8 cellular contexts compared by ENCODE assay signal in genomic region chr15:59371458-59372351, GRCh38. TPM values are rescaled to one million over a fixed set of nuclear protein-coding genes. Genes with fewer than 3 reads are reported as not detected.
A peak's percentile ranks its signal among the peaks of the same experiment; 100 is the strongest.
DNase-seq lines count a peak whose midpoint lies in the region; ATAC-seq and TF ChIP-seq lines count a peak whose summit lies in the region.

No MANE protein-coding gene starts in this region.

- peaks cover 11 to 18% (median 14%) of the 10 kb centered on the region in 3 donors for H3K27me3 Mint-ChIP-seq in CD14-positive monocyte (ENCODE audit: low read depth in 3 of 3)

- H3K27me3 ChIP-seq in IMR-90 (ENCODE audit: control insufficient read depth, insufficient read depth, low read length), result no peaks in the 10 kb centered on the region

- no peak overlapping the region for H2BK120ac ChIP-seq in IMR-90 (ENCODE audit: low read depth, low read length)

- peak overlapping the region in 5 of 7 donors; percentile 72 to 90 (median 85) for H3K27ac Mint-ChIP-seq in CD14-positive monocyte

- peak overlapping the region; percentile 73 for H3K14ac ChIP-seq in IMR-90 (replicated peaks; ENCODE audit: low read depth, low read length)

- H3K4me3 Mint-ChIP-seq in CD14-positive monocyte, result peak overlapping the region; percentile 97 to 99

- no peaks in the 10 kb centered on the region for H3K9me3 ChIP-seq in IMR-90 (ENCODE audit: control insufficient read depth, insufficient read depth, low read length)

- ATAC-seq in GM19324 (IDR thresholded peaks at IDR 0.05; ENCODE audit: low FRiP score, unreplicated experiment) (peak; percentile 49), IMR-90 (ENCODE audit: low read depth) (peak; percentile 36), left cardiac atrium (peak; percentile 64 to 71)

- dilution Hi-C loops in IMR-90 (cut with HindIII; ENCODE audit: low sequenced_read_pairs, unreplicated experiment), result no loop called here

- H3K36me3 ChIP-seq in IMR-90 (ENCODE audit: control insufficient read depth, insufficient read depth, low read length), result no peaks in the 10 kb centered on the region

- peak overlapping the region; percentile 62 for H3K56ac ChIP-seq in IMR-90 (ENCODE audit: extremely low read depth, insufficient read depth, low read length)

- peaks cover 4 to 9% of the 10 kb centered on the region in 2 donors for H3K36me3 Mint-ChIP-seq in CD14-positive monocyte

- no peak overlapping the region for H2BK20ac ChIP-seq in IMR-90 (ENCODE audit: low read depth, low read length)

- H3K79me1 ChIP-seq in IMR-90 (ENCODE audit: low read depth in 1 of 2, low read length in 2 of 2), result peaks cover 26 to 46% of the 10 kb centered on the region in 2 experiments

- H3K4me2 ChIP-seq in IMR-90 (ENCODE audit: low read depth, low read length), result peak overlapping the region; percentile 82

- H3K4me1 ChIP-seq in IMR-90 (ENCODE audit: control insufficient read depth, insufficient read depth, low read length), result peaks cover 7% of the 10 kb centered on the region; the same call in 1 of the 2 replicates

- peak overlapping the region; percentile 90 for H3K4ac ChIP-seq in IMR-90 (ENCODE audit: low read depth, low read length)

- peak overlapping the region; percentile 86; the same call in 1 of the 2 replicates for H3K23ac ChIP-seq in IMR-90 (ENCODE audit: low read depth, low read length)

- POLR2A ChIA-PET in IMR-90 (lab: Charles Lee; ENCODE audit: unreplicated experiment), result interaction anchor here (0.6 kb wide), 1 partner anchor 627 kb away, joined by 4 read pairs; no protein-coding TSS in a partner anchor

- WGBS in IMR-90 (ENCODE audit: extremely low coverage in 2 of 2, insufficient read length in 1 of 2), 2 experiments, result 1% methylated on average over 24 of the region's 93 CpGs; no CpG with 5 or more reads in 1 of the 2 experiments

- no peak overlapping the region; the same call in 2 of the 3 replicates for H2BK15ac ChIP-seq in IMR-90 (ENCODE audit: low read depth, low read length)

- H3K9ac ChIP-seq in IMR-90 (ENCODE audit: low read depth, low read length), result peak overlapping the region; percentile 87

- no peak for TF ChIP-seq RAD21 in IMR-90 (IDR thresholded peaks at IDR 0.05; ENCODE audit: low read length)

- no peak for TF ChIP-seq POLR2A in IMR-90 (IDR thresholded peaks at IDR 0.05; ENCODE audit: low read depth, low read length)

- peak overlapping the region; percentile 88 for H3K27ac ChIP-seq in IMR-90 (ENCODE audit: insufficient read depth, low read length)

- peaks cover 9% of the 10 kb centered on the region for H3K9me1 ChIP-seq in IMR-90 (ENCODE audit: insufficient read depth, low read length)

- H3K4me1 Mint-ChIP-seq in CD14-positive monocyte, result peaks cover 43% of the 10 kb centered on the region

- no peak overlapping the region; the same call in 1 of the 2 replicates for H2AK5ac ChIP-seq in IMR-90 (ENCODE audit: low read depth, low read length)

- H3K18ac ChIP-seq in IMR-90 (ENCODE audit: low read depth, low read length), result no peak overlapping the region

- TF ChIP-seq CTCF in CD14-positive monocyte (IDR thresholded peaks at IDR 0.05), result no peak
- TF ChIP-seq CTCF in IMR-90 (conservative IDR thresholded peaks at IDR 0.05; ENCODE audit: low read depth, low read length), result no peak

- no peak overlapping the region; a peak in 1 of 4 replicates for H4K8ac ChIP-seq in IMR-90 (ENCODE audit: low read depth in 2 of 2, low read length in 2 of 2)

- peaks cover 16% of the 10 kb centered on the region for H4K20me1 ChIP-seq in IMR-90 (ENCODE audit: insufficient read depth, low read length)

- H2AK9ac ChIP-seq in IMR-90 (replicated peaks; ENCODE audit: low read depth, low read length, poor library complexity), result peak overlapping the region; percentile 89

- H2BK5ac ChIP-seq in IMR-90 (ENCODE audit: low read depth, low read length, poor library complexity, severe bottlenecking), result peak overlapping the region; percentile 90

- peaks cover 0 to 4% (median 2%) of the 10 kb centered on the region in 7 donors for H3K9me3 Mint-ChIP-seq in CD14-positive monocyte

- BruUV-seq in IMR-90 (replicated peaks; lab: Mats Ljungman, UMichigan), result no TSS peak

- in situ Hi-C loops in IMR-90 (cut with MboI; ENCODE audit: low sequenced_read_pairs), result loop anchor here (10.0 kb wide), 1 partner anchor 197 kb away; no protein-coding TSS in a partner anchor

- no peak overlapping the region for H4K5ac ChIP-seq in IMR-90 (ENCODE audit: low read depth, low read length)

- peak overlapping the region; percentile 67 for H3K4me3 ChIP-seq in IMR-90 (ENCODE audit: insufficient read depth, low read depth, low read length)

- intact Hi-C loops in CD14-positive monocyte (cut with micrococcal nuclease) (loop anchor here in 1 of 2 donors (10.0 kb wide), 1 partner anchor 197 kb away; no protein-coding TSS in a partner anchor), IMR-90 (cut with micrococcal nuclease) (loop anchor here (1.0 to 10.0 kb wide), 4 partner anchors 74 to 387 kb away; partner anchors contain the start of gene RNF111), left cardiac atrium (cut with DNase I) (loop anchor here in 1 of 2 donors (5.0 to 10.0 kb wide), 3 partner anchors 66 to 147 kb away; partner anchors contain the start of gene FAM81A), posterior cingulate gyrus (cut with DNase I) (loop anchor here (5.0 to 10.0 kb wide), 3 partner anchors 69 to 384 kb away; partner anchors contain the start of gene RNF111)

- H2AFZ ChIP-seq in IMR-90 (replicated peaks; ENCODE audit: low read length, poor library complexity), result peak overlapping the region; percentile 98

- H4K91ac ChIP-seq in IMR-90 (ENCODE audit: insufficient read depth, low read depth, low read length), result peak overlapping the region; percentile 45; the same call in 1 of the 2 replicates

- CTCF ChIA-PET in IMR-90 (lab: Yijun Ruan, JAX), result no interaction called here

- DNase-seq in CD14-positive monocyte (ENCODE audit: low spot score) (no peak), IMR-90 (no peak), activated gamma-delta T cell treated with Interleukin-2 at 50 U/mL for 16 hours (peak; percentile 16), left cardiac atrium (no peak), posterior cingulate gyrus (peak in 8 of 10 donors; percentile 3 to 89 (median 25)), NOMO-1 (lab: John Stamatoyannopoulos, UW; ENCODE audit: unreplicated experiment in 2 of 2) (no peak), SK-N-DZ (ENCODE audit: low spot score) (no peak)

TF ChIP-seq in IMR-90, 13 proteins besides CTCF, POLR2A, EP300 and RAD21:
- TF ChIP-seq MAZ (IDR thresholded peaks at IDR 0.05; ENCODE audit: borderline replicate concordance, low read depth, low read length) (no peak), CEBPB (IDR thresholded peaks at IDR 0.05; ENCODE audit: low read depth, low read length) (no peak), SMC3 (IDR thresholded peaks at IDR 0.05; ENCODE audit: low read depth, low read length) (no peak), MXI1 (IDR thresholded peaks at IDR 0.05; ENCODE audit: borderline replicate concordance, low read depth, low read length) (peak; percentile 24; the same call in 1 of the 2 replicates)
TF ChIP-seq in IMR-90: peak in this region for 1.

RNA-seq across cellular contexts. Expression of gene MYO1E, which starts 1.0 kb away (rescaled TPM):
- polyA plus RNA-seq in CD14-positive monocyte, result 10 to 100 TPM in 1 of 2 donors, 1 to 10 TPM in 1; 5.5 to 16.2 TPM
- total RNA-seq in IMR-90 (2012; rRNA removed), result 35.8 and 37.3 TPM in 2 replicates
- 13.4 and 13.5 TPM in 2 replicates for polyA plus RNA-seq in IMR-90 (2012; rRNA removed)
- polyA plus RNA-seq in IMR-90 (2012; cell fraction: cytosol; rRNA removed), result 15.1 and 17.9 TPM in 2 replicates
- polyA plus RNA-seq in IMR-90 (2012; cell fraction: nucleus; rRNA removed; ENCODE audit: low replicate concordance), result 13.0 and 24.0 TPM in 2 replicates
- total RNA-seq in left cardiac atrium, result 10 to 100 TPM; 32.1 to 49.5 TPM
- 0.09 and 1.1 TPM in 2 replicates for polyA plus RNA-seq in SK-N-DZ (2014; cell fraction: cytosol; rRNA removed)
- 0.49 TPM in 1 of 2 replicates, not detected in the other for polyA plus RNA-seq in SK-N-DZ (2014; cell fraction: nucleus; rRNA removed)

Comparison
In these comparisons a context has a peak if more than half of its experiments do, and no peak if none do; other contexts are left out.
1. DNase-seq: peak in activated gamma-delta T cell treated with Interleukin-2 at 50 U/mL for 16 hours (single experiment) and posterior cingulate gyrus (8 of 10); none in CD14-positive monocyte (single experiment), IMR-90 (single experiment), left cardiac atrium (single experiment), NOMO-1 (0 of 2) and SK-N-DZ (single experiment).
2. Peak in every context shown above with its lines, with median percentiles within 50 percentile points of each other: ATAC-seq.